Comparison of ENCODE assay signal across 8 cellular contexts in genomic region chrX:74291964-74292891, GRCh38. TPM values are rescaled to one million over a fixed set of nuclear protein-coding genes. Genes with fewer than 3 reads are reported as not detected.
DNase-seq lines count a peak whose midpoint lies in the region; ATAC-seq, FAIRE-seq and TF ChIP-seq lines count a peak whose summit lies in the region.

No MANE protein-coding gene starts in this region.

- H3K27ac ChIP-seq in uterus = peak overlapping the region; percentile 83 to 89

- DNase-seq in GM12892 (ENCODE audit: insufficient read length) (peak; percentile 33), NCI-H1436 treated with DMSO at 0.1 percent for 48 hours (lab: John Stamatoyannopoulos, UW) (peak; percentile 68), T follicular helper cell (ENCODE audit: low read depth) (peak; percentile 76), amniotic epithelial cell (ENCODE audit: low read depth) (peak; percentile 82), left ventricle myocardium superior (peak; percentile 92), pulmonary artery endothelial cell (ENCODE audit: low read depth, low spot score) (peak; percentile 62), uterus (peak; percentile 81 to 87)

- H3K36me3 ChIP-seq in uterus = no peaks in the 10 kb centered on the region

- no peaks in the 10 kb centered on the region for H3K27me3 ChIP-seq in uterus

- TF ChIP-seq CTCF in uterus (IDR thresholded peaks at IDR 0.05) = peak in 2 of 4 experiments; percentile 16 to 23

- no peaks in the 10 kb centered on the region for H3K9me3 ChIP-seq in uterus

- H3K4me3 ChIP-seq in uterus = peak overlapping the region; percentile 40 to 53

- intact Hi-C loops in left ventricle myocardium superior (cut with micrococcal nuclease) = no loop called here
- intact Hi-C loops in uterus (cut with DNase I; ENCODE audit: low total_unique reads) = no loop called here

- H3K4me1 ChIP-seq in uterus = no peaks in the 10 kb centered on the region

- FAIRE-seq in GM12892 (lab: Jason Lieb, UNC) = peak; percentile 84

- ATAC-seq in HG02840 (IDR thresholded peaks at IDR 0.05; ENCODE audit: low FRiP score, unreplicated experiment) (peak; percentile 84), left ventricle myocardium superior (peak; percentile 96)

- TF ChIP-seq POLR2A in GM12892 (IDR thresholded peaks at IDR 0.05; ENCODE audit: low read depth, low read length) = no peak; the same call in 1 of the 2 replicates
- peak in 1 of 2 donors; percentile 41 for TF ChIP-seq POLR2A in uterus (IDR thresholded peaks at IDR 0.05)

RNA-seq across cellular contexts. Expression of gene ZCCHC13, which starts 11.8 kb away (rescaled TPM):
- not detected for polyA plus RNA-seq in GM12892 (2012; ENCODE audit: missing spikeins)
- total RNA-seq in left ventricle myocardium superior = not detected
- not detected in 2 replicates for total RNA-seq in pulmonary artery endothelial cell
- total RNA-seq in uterus = not detected

Comparison
In these comparisons a context has a peak if more than half of its experiments do, and no peak if none do; other contexts are left out.
1. Peak in every context shown above with its lines: DNase-seq, ATAC-seq, H3K4me3 ChIP-seq and H3K27ac ChIP-seq.
2. DNase-seq: peak in every context shown above with its lines; median percentile 92 in left ventricle myocardium superior; 84 in uterus; 82 in amniotic epithelial cell; 76 in T follicular helper cell; 68 in NCI-H1436 treated with DMSO at 0.1 percent for 48 hours; 62 in pulmonary artery endothelial cell; 33 in GM12892.